ENCODE assay signal across 8 cellular contexts in the genomic region with DNA sequence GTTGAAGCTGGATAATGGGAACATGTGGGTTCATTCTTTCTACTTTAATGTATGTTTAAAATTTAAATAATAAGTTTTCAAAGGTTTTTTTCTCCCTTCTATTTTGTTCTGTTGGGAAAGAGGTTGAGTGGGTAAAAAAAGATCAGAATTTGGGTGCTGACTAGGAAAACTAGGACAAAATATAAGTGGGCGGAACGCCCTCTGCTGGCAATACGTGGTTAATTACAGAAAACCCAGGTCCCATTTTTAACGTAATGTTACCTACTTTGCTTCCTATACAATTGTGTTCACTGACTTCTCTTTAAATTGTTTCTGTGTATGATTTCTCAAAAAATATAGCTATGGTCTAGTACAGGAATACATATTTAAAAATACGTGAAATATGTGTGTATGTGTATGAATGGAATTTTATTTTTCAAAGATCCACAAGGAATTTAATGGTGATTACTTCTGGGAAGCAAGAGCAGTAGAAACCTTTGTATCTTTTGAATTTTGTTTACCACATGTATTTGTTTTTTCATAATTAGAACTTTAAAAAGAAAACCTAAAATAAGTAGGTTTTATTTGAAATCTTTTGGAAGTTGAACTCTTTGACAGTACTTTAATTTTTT. TPM values are rescaled to one million over a fixed set of nuclear protein-coding genes. Genes with fewer than 3 reads are reported as not detected.
DNase-seq lines count a peak whose midpoint lies in the region; ATAC-seq lines count a peak whose summit lies in the region.

No MANE protein-coding gene starts in this region.

- H3K36me3 Mint-ChIP-seq in IgD-negative memory B cell (no peaks in the 10 kb centered on the region), T-helper 17 cell (ENCODE audit: low read depth) (peaks cover 9% of the 10 kb centered on the region)

- DNase-seq in DMS53 treated with DMSO at 0.1 percent for 48 hours (lab: John Stamatoyannopoulos, UW; ENCODE audit: unreplicated experiment) (peak; percentile 37), T-helper 17 cell (peak; percentile 14 to 53 (median 33)), amniotic stem cell (lab: John Stamatoyannopoulos, UW) (peak; percentile 60), hippocampal formation (lab: John Stamatoyannopoulos, UW) (peak; percentile 10 to 39), smooth muscle cell of the brain vasculature (ENCODE audit: low read depth, low spot score) (peak; percentile 21)

- H3K27ac Mint-ChIP-seq in IgD-negative memory B cell = peak overlapping the region; percentile 19 to 62 (median 31)
- no peak overlapping the region for H3K27ac Mint-ChIP-seq in T-helper 17 cell

- H3K9me3 Mint-ChIP-seq in IgD-negative memory B cell = no peaks in the 10 kb centered on the region

- no peak overlapping the region for H3K4me3 Mint-ChIP-seq in IgD-negative memory B cell
- no peak overlapping the region for H3K4me3 Mint-ChIP-seq in T-helper 17 cell

- peak; percentile 73 for ATAC-seq in T-helper 17 cell
- no peak for ATAC-seq in HG03439 (IDR thresholded peaks at IDR 0.05; ENCODE audit: unreplicated experiment)
- ATAC-seq in HG02763 (IDR thresholded peaks at IDR 0.05; ENCODE audit: unreplicated experiment) = no peak

- H3K27me3 Mint-ChIP-seq in IgD-negative memory B cell (no peaks in the 10 kb centered on the region), T-helper 17 cell (no peaks in the 10 kb centered on the region)

- H3K4me1 Mint-ChIP-seq in IgD-negative memory B cell = peaks cover 11 to 29% (median 27%) of the 10 kb centered on the region in 3 donors
- peaks cover 24% of the 10 kb centered on the region for H3K4me1 Mint-ChIP-seq in T-helper 17 cell

- no peaks in the 10 kb centered on the region for H3K9me3 ChIP-seq in T-helper 17 cell (ENCODE audit: control insufficient read depth, low read length, poor library complexity, severe bottlenecking)

RNA-seq across cellular contexts. Expression of gene ECD, which starts 8.7 kb away (rescaled TPM):
- polyA plus RNA-seq in IgD-negative memory B cell = 29.7 TPM
- 10 to 100 TPM; 41.3 to 50.5 TPM for total RNA-seq in T-helper 17 cell

RNA-seq across cellular contexts. Expression of gene FAM149B1, which starts 8.8 kb away (rescaled TPM):
- polyA plus RNA-seq in IgD-negative memory B cell = 5.5 TPM
- total RNA-seq in T-helper 17 cell = 10 to 100 TPM; 12.5 to 13.4 TPM

RNA-seq across cellular contexts. Expression of gene NUDT13, which starts 48.9 kb away (rescaled TPM):
- polyA plus RNA-seq in IgD-negative memory B cell = 1.3 TPM
- total RNA-seq in T-helper 17 cell = 1 to 10 TPM in 1 of 2 donors, under 1 TPM in 1; 0.86 to 1.5 TPM
